2 cellular contexts compared by ENCODE assay signal in genomic region chr19:40418040-40418439, GRCh38.
TF ChIP-seq lines count a peak whose summit lies in the region.

No MANE protein-coding gene starts in this region.

TF ChIP-seq in HCT116, 20 proteins besides CTCF, POLR2A, EP300 and RAD21 (continued from another document):
- TF ChIP-seq REST (IDR thresholded peaks at IDR 0.05; ENCODE audit: low read depth) (no peak), CEBPB (IDR thresholded peaks at IDR 0.05; ENCODE audit: low read depth) (no peak), ZFX (IDR thresholded peaks at IDR 0.05) (no peak), CBX3 (IDR thresholded peaks at IDR 0.05; ENCODE audit: low read depth) (no peak), ELF1 (IDR thresholded peaks at IDR 0.05; ENCODE audit: borderline replicate concordance, low read depth) (no peak), TCF7L2 (IDR thresholded peaks at IDR 0.05; ENCODE audit: borderline replicate concordance, extremely low read depth, insufficient read depth, insufficient read length) (no peak), JUND (IDR thresholded peaks at IDR 0.05) (no peak), MAX (IDR thresholded peaks at IDR 0.05) (no peak), ATF3 (IDR thresholded peaks at IDR 0.05) (no peak), YY1 (IDR thresholded peaks at IDR 0.05; ENCODE audit: extremely low read depth, insufficient replicate concordance, low read depth, low read length) (no peak), EZH2phosphoT487 (IDR thresholded peaks at IDR 0.05; ENCODE audit: borderline replicate concordance) (no peak), SIN3A (IDR thresholded peaks at IDR 0.05; ENCODE audit: low read depth) (no peak)

TF ChIP-seq in WTC11, 78 proteins besides CTCF, POLR2A, EP300 and RAD21 (continued from another document):
- no peak for TF ChIP-seq ERG (CRISPR knock-in tag; IDR thresholded peaks at IDR 0.05)
